1 cellular context compared by ENCODE assay signal in the genomic region with DNA sequence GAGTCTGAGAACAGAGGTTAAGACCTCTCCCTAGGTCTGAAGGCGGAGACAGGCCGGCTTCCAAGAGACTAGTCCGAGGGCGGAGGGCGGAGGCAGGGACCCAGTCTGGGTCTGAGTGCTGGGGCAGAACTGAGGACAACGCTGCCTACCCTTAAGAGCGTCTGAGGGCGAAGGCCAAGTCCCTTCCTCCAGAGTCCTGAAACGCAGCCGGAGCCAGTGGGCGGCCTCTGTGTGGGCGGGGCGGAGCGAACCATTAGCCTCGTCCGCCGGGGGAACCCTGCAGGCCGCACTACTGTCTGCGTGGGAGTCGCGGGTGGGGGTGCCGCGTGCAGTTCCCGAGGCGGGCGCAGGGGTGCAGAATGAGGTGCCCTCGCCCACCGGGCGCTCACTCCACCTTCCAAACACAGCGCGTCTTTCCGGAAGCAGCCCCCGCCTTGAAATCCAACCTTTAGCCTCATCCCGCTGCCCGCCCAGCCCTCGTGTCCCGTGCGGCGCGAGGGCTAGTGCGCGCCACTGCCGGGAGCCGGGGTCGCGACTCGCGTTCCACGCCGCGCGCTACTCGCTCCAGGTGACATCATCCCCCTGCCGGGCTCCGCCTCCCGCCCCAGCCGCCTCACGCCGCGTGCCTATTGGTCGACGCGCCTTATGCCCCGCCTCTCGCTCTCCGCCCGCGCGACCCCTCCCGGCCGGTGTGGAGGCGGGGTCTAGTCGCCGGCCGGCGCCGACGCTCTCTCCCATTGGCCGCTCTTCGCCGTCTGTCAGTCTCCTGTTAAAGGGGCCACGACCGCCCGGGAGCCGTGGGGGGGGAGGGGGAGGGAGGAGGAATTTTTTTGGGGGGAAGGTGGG.
TF ChIP-seq lines count a peak whose summit lies in the region.

A gene with protein sequence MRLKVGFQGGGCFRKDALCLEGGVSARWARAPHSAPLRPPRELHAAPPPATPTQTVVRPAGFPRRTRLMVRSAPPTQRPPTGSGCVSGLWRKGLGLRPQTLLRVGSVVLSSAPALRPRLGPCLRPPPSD (minus strand): TSS at position 579 of the 846 bp plus-strand sequence. CDS start 121 bp downstream, at position 458.

TF ChIP-seq in WTC11, 78 proteins besides CTCF, POLR2A, EP300 and RAD21 (continued from another document):
- TF ChIP-seq, protein P1, sequence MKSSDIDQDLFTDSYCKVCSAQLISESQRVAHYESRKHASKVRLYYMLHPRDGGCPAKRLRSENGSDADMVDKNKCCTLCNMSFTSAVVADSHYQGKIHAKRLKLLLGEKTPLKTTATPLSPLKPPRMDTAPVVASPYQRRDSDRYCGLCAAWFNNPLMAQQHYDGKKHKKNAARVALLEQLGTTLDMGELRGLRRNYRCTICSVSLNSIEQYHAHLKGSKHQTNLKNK (CRISPR knock-in tag; IDR thresholded peaks at IDR 0.05) = no peak
- 0 out of 2 replicates have a peak, but pooled peaks have one; percentile 62 for TF ChIP-seq TEAD1 (CRISPR knock-in tag; IDR thresholded peaks at IDR 0.05)
- TF ChIP-seq, protein P2, sequence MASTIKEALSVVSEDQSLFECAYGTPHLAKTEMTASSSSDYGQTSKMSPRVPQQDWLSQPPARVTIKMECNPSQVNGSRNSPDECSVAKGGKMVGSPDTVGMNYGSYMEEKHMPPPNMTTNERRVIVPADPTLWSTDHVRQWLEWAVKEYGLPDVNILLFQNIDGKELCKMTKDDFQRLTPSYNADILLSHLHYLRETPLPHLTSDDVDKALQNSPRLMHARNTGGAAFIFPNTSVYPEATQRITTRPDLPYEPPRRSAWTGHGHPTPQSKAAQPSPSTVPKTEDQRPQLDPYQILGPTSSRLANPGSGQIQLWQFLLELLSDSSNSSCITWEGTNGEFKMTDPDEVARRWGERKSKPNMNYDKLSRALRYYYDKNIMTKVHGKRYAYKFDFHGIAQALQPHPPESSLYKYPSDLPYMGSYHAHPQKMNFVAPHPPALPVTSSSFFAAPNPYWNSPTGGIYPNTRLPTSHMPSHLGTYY (CRISPR knock-in tag; IDR thresholded peaks at IDR 0.05) = peak; percentile 72; the same call in 1 of the 2 replicates
- TF ChIP-seq, protein P3, sequence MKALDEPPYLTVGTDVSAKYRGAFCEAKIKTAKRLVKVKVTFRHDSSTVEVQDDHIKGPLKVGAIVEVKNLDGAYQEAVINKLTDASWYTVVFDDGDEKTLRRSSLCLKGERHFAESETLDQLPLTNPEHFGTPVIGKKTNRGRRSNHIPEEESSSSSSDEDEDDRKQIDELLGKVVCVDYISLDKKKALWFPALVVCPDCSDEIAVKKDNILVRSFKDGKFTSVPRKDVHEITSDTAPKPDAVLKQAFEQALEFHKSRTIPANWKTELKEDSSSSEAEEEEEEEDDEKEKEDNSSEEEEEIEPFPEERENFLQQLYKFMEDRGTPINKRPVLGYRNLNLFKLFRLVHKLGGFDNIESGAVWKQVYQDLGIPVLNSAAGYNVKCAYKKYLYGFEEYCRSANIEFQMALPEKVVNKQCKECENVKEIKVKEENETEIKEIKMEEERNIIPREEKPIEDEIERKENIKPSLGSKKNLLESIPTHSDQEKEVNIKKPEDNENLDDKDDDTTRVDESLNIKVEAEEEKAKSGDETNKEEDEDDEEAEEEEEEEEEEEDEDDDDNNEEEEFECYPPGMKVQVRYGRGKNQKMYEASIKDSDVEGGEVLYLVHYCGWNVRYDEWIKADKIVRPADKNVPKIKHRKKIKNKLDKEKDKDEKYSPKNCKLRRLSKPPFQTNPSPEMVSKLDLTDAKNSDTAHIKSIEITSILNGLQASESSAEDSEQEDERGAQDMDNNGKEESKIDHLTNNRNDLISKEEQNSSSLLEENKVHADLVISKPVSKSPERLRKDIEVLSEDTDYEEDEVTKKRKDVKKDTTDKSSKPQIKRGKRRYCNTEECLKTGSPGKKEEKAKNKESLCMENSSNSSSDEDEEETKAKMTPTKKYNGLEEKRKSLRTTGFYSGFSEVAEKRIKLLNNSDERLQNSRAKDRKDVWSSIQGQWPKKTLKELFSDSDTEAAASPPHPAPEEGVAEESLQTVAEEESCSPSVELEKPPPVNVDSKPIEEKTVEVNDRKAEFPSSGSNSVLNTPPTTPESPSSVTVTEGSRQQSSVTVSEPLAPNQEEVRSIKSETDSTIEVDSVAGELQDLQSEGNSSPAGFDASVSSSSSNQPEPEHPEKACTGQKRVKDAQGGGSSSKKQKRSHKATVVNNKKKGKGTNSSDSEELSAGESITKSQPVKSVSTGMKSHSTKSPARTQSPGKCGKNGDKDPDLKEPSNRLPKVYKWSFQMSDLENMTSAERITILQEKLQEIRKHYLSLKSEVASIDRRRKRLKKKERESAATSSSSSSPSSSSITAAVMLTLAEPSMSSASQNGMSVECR (CRISPR knock-in tag; IDR thresholded peaks at IDR 0.05; ENCODE audit: borderline replicate concordance) = peak; percentile 77; the same call in 1 of the 2 replicates
- TF ChIP-seq NFYB (CRISPR knock-in tag; conservative IDR thresholded peaks at IDR 0.05; ENCODE audit: low read depth) = peak; percentile 70
- TF ChIP-seq RORB (CRISPR knock-in tag; IDR thresholded peaks at IDR 0.05) = no peak
- peak; percentile 89 for TF ChIP-seq SP1 (CRISPR knock-in tag; conservative IDR thresholded peaks at IDR 0.05)
- 0 out of 2 replicates have a peak, but pooled peaks have one; percentile 35 for TF ChIP-seq FOXK1 (CRISPR knock-in tag; IDR thresholded peaks at IDR 0.05)
- TF ChIP-seq NFE2L1 (CRISPR knock-in tag; IDR thresholded peaks at IDR 0.05) = 0 out of 2 replicates have a peak, but pooled peaks have one; percentile 63
- TF ChIP-seq, protein P4, sequence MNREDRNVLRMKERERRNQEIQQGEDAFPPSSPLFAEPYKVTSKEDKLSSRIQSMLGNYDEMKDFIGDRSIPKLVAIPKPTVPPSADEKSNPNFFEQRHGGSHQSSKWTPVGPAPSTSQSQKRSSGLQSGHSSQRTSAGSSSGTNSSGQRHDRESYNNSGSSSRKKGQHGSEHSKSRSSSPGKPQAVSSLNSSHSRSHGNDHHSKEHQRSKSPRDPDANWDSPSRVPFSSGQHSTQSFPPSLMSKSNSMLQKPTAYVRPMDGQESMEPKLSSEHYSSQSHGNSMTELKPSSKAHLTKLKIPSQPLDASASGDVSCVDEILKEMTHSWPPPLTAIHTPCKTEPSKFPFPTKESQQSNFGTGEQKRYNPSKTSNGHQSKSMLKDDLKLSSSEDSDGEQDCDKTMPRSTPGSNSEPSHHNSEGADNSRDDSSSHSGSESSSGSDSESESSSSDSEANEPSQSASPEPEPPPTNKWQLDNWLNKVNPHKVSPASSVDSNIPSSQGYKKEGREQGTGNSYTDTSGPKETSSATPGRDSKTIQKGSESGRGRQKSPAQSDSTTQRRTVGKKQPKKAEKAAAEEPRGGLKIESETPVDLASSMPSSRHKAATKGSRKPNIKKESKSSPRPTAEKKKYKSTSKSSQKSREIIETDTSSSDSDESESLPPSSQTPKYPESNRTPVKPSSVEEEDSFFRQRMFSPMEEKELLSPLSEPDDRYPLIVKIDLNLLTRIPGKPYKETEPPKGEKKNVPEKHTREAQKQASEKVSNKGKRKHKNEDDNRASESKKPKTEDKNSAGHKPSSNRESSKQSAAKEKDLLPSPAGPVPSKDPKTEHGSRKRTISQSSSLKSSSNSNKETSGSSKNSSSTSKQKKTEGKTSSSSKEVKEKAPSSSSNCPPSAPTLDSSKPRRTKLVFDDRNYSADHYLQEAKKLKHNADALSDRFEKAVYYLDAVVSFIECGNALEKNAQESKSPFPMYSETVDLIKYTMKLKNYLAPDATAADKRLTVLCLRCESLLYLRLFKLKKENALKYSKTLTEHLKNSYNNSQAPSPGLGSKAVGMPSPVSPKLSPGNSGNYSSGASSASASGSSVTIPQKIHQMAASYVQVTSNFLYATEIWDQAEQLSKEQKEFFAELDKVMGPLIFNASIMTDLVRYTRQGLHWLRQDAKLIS (CRISPR knock-in tag; IDR thresholded peaks at IDR 0.05; ENCODE audit: borderline replicate concordance) = no peak
- TF ChIP-seq, protein P5, sequence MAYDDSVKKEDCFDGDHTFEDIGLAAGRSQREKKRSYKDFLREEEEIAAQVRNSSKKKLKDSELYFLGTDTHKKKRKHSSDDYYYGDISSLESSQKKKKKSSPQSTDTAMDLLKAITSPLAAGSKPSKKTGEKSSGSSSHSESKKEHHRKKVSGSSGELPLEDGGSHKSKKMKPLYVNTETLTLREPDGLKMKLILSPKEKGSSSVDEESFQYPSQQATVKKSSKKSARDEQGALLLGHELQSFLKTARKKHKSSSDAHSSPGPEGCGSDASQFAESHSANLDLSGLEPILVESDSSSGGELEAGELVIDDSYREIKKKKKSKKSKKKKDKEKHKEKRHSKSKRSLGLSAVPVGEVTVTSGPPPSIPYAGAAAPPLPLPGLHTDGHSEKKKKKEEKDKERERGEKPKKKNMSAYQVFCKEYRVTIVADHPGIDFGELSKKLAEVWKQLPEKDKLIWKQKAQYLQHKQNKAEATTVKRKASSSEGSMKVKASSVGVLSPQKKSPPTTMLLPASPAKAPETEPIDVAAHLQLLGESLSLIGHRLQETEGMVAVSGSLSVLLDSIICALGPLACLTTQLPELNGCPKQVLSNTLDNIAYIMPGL (CRISPR knock-in tag; IDR thresholded peaks at IDR 0.05) = peak; percentile 34; the same call in 1 of the 2 replicates
- 0 out of 2 replicates have a peak, but pooled peaks have one; percentile 47 for TF ChIP-seq MYBL2 (CRISPR knock-in tag; IDR thresholded peaks at IDR 0.05)
- TF ChIP-seq OVOL2 (CRISPR knock-in tag; IDR thresholded peaks at IDR 0.05; ENCODE audit: borderline replicate concordance) = no peak
- 0 out of 2 replicates have a peak, but pooled peaks have one; percentile 62 for TF ChIP-seq TCF7 (CRISPR knock-in tag; IDR thresholded peaks at IDR 0.05; ENCODE audit: low read depth)
- no peak for TF ChIP-seq TP53 (CRISPR knock-in tag; IDR thresholded peaks at IDR 0.05)
- TF ChIP-seq, protein P6, sequence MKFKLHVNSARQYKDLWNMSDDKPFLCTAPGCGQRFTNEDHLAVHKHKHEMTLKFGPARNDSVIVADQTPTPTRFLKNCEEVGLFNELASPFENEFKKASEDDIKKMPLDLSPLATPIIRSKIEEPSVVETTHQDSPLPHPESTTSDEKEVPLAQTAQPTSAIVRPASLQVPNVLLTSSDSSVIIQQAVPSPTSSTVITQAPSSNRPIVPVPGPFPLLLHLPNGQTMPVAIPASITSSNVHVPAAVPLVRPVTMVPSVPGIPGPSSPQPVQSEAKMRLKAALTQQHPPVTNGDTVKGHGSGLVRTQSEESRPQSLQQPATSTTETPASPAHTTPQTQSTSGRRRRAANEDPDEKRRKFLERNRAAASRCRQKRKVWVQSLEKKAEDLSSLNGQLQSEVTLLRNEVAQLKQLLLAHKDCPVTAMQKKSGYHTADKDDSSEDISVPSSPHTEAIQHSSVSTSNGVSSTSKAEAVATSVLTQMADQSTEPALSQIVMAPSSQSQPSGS (CRISPR knock-in tag; IDR thresholded peaks at IDR 0.05; ENCODE audit: borderline replicate concordance, low read depth) = peak; percentile 65; the same call in 1 of the 2 replicates
TF ChIP-seq in WTC11: peak in this region for 21.
